ENCODE assay signal across 1 cellular context in the genomic region with DNA sequence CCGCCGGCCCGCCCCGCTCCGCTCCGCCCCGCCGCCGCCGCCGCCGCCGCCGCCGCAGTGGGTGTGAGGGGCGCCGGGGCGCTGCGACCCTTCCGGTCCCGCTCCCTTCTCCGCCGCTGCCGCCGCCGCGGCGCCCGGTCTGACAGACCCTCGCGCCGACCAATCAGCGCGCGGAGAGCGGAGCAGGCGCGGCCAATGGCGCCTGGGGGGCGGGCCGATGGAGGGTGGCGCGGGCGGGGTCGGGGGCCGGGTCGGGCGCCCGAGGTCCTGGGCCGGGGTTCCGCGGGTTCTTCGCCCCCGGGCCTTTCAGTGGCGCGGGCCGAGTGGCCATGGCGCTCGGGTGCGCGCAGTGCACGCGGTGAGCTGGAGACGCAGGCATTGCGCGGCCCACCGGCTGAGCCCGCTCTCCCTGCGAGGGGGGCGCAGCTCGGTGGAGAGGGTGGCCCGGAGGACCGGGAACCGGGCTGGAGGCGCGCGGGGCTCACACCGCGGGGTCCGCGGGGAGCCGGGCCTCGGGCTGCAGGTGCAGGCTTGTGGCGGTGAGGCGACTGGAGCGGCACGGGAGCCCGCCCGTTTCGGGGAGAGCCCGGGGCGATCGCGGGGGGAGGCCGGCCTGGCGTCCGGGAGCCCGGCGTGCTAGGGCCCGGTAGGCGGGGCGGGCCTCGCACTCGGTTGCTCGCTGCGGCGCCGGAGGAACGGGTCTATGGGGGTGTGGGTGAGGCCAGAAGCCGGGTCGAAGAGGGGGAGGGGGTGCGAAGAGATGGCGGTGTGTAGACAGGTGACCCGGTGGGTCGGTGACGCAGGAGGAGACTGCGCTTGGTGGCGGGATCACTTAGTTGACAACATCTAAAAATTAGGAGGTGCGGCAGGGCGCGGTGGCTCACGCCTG.
TF ChIP-seq lines count a peak whose summit lies in the region.

A gene (minus strand): TSS at position 141 of the 889 bp plus-strand sequence. CDS start 11,522 bp downstream, outside the sequence.

TF ChIP-seq in HepG2, 621 proteins besides CTCF, POLR2A, EP300 and RAD21 (continued from another document):
- TF ChIP-seq, protein P1, sequence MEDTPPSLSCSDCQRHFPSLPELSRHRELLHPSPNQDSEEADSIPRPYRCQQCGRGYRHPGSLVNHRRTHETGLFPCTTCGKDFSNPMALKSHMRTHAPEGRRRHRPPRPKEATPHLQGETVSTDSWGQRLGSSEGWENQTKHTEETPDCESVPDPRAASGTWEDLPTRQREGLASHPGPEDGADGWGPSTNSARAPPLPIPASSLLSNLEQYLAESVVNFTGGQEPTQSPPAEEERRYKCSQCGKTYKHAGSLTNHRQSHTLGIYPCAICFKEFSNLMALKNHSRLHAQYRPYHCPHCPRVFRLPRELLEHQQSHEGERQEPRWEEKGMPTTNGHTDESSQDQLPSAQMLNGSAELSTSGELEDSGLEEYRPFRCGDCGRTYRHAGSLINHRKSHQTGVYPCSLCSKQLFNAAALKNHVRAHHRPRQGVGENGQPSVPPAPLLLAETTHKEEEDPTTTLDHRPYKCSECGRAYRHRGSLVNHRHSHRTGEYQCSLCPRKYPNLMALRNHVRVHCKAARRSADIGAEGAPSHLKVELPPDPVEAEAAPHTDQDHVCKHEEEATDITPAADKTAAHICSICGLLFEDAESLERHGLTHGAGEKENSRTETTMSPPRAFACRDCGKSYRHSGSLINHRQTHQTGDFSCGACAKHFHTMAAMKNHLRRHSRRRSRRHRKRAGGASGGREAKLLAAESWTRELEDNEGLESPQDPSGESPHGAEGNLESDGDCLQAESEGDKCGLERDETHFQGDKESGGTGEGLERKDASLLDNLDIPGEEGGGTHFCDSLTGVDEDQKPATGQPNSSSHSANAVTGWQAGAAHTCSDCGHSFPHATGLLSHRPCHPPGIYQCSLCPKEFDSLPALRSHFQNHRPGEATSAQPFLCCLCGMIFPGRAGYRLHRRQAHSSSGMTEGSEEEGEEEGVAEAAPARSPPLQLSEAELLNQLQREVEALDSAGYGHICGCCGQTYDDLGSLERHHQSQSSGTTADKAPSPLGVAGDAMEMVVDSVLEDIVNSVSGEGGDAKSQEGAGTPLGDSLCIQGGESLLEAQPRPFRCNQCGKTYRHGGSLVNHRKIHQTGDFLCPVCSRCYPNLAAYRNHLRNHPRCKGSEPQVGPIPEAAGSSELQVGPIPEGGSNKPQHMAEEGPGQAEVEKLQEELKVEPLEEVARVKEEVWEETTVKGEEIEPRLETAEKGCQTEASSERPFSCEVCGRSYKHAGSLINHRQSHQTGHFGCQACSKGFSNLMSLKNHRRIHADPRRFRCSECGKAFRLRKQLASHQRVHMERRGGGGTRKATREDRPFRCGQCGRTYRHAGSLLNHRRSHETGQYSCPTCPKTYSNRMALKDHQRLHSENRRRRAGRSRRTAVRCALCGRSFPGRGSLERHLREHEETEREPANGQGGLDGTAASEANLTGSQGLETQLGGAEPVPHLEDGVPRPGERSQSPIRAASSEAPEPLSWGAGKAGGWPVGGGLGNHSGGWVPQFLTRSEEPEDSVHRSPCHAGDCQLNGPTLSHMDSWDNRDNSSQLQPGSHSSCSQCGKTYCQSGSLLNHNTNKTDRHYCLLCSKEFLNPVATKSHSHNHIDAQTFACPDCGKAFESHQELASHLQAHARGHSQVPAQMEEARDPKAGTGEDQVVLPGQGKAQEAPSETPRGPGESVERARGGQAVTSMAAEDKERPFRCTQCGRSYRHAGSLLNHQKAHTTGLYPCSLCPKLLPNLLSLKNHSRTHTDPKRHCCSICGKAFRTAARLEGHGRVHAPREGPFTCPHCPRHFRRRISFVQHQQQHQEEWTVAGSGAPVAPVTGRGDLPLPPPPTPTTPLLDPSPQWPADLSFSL (CRISPR knock-in tag; IDR thresholded peaks at IDR 0.05): no peak
- TF ChIP-seq ZBTB38 (CRISPR knock-in tag; IDR thresholded peaks at IDR 0.05) (peak; percentile 32; the same call in 1 of the 2 replicates), ZNF468 (CRISPR knock-in tag; IDR thresholded peaks at IDR 0.05) (no peak), ZNF746 (CRISPR knock-in tag; IDR thresholded peaks at IDR 0.05) (no peak), ZNF232 (CRISPR knock-in tag; IDR thresholded peaks at IDR 0.05; ENCODE audit: borderline replicate concordance) (no peak), ARID2 (CRISPR knock-in tag; IDR thresholded peaks at IDR 0.05; ENCODE audit: borderline replicate concordance) (0 out of 2 replicates have a peak, but pooled peaks have one; percentile 38), GFI1 (CRISPR knock-in tag; IDR thresholded peaks at IDR 0.05; ENCODE audit: borderline replicate concordance) (no peak), SMAD3 (CRISPR knock-in tag; IDR thresholded peaks at IDR 0.05) (no peak), SRY (CRISPR knock-in tag; IDR thresholded peaks at IDR 0.05) (peak; percentile 62), ZFY (CRISPR knock-in tag; IDR thresholded peaks at IDR 0.05) (peak; percentile 91), RAD51 (IDR thresholded peaks at IDR 0.05; ENCODE audit: borderline replicate concordance) (no peak), JUND (CRISPR knock-in tag; IDR thresholded peaks at IDR 0.05) (no peak), SP2 (CRISPR knock-in tag; IDR thresholded peaks at IDR 0.05) (peak; percentile 88), HNRNPLL (IDR thresholded peaks at IDR 0.05; ENCODE audit: low read depth, low read length, poor library complexity, severe bottlenecking) (no peak), MAFF (IDR thresholded peaks at IDR 0.05; ENCODE audit: low read depth, low read length) (no peak), ZNF878 (CRISPR knock-in tag; IDR thresholded peaks at IDR 0.05) (no peak), ZNF12 (CRISPR knock-in tag; IDR thresholded peaks at IDR 0.05) (no peak), IKZF4 (CRISPR knock-in tag; IDR thresholded peaks at IDR 0.05; ENCODE audit: borderline replicate concordance, low read depth, not compliant biosample characterization) (peak; percentile 76), MAF1 (CRISPR knock-in tag; IDR thresholded peaks at IDR 0.05; ENCODE audit: borderline replicate concordance) (no peak), NFYC (CRISPR knock-in tag; IDR thresholded peaks at IDR 0.05) (peak; percentile 86), ZNF816 (CRISPR knock-in tag; IDR thresholded peaks at IDR 0.05; ENCODE audit: borderline replicate concordance) (no peak), ZNF558 (CRISPR knock-in tag; IDR thresholded peaks at IDR 0.05; ENCODE audit: borderline replicate concordance) (peak; percentile 47; the same call in 1 of the 2 replicates), MEIS2 (CRISPR knock-in tag; IDR thresholded peaks at IDR 0.05) (no peak), IRX3 (CRISPR knock-in tag; IDR thresholded peaks at IDR 0.05; ENCODE audit: borderline replicate concordance, low read depth) (0 out of 2 replicates have a peak, but pooled peaks have one; percentile 42), ZNF350 (CRISPR knock-in tag; IDR thresholded peaks at IDR 0.05; ENCODE audit: borderline replicate concordance, low read depth) (no peak), RCOR2 (CRISPR knock-in tag; IDR thresholded peaks at IDR 0.05) (no peak), KDM1A (CRISPR knock-in tag; IDR thresholded peaks at IDR 0.05) (peak; percentile 13; the same call in 1 of the 2 replicates)
- TF ChIP-seq, protein P2, sequence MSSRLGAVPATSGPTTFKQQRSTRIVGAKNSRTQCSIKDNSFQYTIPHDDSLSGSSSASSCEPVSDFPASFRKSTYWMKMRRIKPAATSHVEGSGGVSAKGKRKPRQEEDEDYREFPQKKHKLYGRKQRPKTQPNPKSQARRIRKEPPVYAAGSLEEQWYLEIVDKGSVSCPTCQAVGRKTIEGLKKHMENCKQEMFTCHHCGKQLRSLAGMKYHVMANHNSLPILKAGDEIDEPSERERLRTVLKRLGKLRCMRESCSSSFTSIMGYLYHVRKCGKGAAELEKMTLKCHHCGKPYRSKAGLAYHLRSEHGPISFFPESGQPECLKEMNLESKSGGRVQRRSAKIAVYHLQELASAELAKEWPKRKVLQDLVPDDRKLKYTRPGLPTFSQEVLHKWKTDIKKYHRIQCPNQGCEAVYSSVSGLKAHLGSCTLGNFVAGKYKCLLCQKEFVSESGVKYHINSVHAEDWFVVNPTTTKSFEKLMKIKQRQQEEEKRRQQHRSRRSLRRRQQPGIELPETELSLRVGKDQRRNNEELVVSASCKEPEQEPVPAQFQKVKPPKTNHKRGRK (CRISPR knock-in tag; IDR thresholded peaks at IDR 0.05): no peak
- TF ChIP-seq, protein P3, sequence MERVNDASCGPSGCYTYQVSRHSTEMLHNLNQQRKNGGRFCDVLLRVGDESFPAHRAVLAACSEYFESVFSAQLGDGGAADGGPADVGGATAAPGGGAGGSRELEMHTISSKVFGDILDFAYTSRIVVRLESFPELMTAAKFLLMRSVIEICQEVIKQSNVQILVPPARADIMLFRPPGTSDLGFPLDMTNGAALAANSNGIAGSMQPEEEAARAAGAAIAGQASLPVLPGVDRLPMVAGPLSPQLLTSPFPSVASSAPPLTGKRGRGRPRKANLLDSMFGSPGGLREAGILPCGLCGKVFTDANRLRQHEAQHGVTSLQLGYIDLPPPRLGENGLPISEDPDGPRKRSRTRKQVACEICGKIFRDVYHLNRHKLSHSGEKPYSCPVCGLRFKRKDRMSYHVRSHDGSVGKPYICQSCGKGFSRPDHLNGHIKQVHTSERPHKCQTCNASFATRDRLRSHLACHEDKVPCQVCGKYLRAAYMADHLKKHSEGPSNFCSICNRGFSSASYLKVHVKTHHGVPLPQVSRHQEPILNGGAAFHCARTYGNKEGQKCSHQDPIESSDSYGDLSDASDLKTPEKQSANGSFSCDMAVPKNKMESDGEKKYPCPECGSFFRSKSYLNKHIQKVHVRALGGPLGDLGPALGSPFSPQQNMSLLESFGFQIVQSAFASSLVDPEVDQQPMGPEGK (CRISPR knock-in tag; IDR thresholded peaks at IDR 0.05): peak; percentile 48; the same call in 1 of the 2 replicates
- TF ChIP-seq, protein P4, sequence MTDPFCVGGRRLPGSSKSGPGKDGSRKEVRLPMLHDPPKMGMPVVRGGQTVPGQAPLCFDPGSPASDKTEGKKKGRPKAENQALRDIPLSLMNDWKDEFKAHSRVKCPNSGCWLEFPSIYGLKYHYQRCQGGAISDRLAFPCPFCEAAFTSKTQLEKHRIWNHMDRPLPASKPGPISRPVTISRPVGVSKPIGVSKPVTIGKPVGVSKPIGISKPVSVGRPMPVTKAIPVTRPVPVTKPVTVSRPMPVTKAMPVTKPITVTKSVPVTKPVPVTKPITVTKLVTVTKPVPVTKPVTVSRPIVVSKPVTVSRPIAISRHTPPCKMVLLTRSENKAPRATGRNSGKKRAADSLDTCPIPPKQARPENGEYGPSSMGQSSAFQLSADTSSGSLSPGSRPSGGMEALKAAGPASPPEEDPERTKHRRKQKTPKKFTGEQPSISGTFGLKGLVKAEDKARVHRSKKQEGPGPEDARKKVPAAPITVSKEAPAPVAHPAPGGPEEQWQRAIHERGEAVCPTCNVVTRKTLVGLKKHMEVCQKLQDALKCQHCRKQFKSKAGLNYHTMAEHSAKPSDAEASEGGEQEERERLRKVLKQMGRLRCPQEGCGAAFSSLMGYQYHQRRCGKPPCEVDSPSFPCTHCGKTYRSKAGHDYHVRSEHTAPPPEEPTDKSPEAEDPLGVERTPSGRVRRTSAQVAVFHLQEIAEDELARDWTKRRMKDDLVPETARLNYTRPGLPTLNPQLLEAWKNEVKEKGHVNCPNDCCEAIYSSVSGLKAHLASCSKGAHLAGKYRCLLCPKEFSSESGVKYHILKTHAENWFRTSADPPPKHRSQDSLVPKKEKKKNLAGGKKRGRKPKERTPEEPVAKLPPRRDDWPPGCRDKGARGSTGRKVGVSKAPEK (CRISPR knock-in tag; IDR thresholded peaks at IDR 0.05; ENCODE audit: borderline replicate concordance): no peak
